ENCODE assay signal across 14 cellular contexts in the genomic region with DNA sequence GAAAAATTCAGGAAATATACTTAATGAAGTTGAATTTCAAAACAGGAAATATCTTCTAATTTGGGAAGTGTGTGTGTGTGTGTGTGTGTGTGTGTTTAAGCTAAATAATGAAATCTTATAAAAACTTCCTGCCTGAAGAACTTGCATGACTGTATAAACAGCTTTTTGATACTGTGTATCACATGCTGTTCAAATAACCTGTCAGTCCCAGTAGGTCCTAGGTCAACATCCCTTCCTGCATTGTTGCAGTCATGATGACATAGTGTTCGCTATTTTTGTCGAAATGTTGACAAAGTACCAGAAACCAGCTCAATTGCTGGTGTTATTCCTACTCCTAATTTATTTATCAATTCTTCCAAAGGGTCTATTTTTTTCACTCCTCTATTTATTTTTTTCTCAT.
DNase-seq lines count a peak whose midpoint lies in the region; ATAC-seq and TF ChIP-seq lines count a peak whose summit lies in the region.
"Had no signal": no experiment of that assay in that cellular context is flagged by ENCODE, and none has a peak within 500 bp of the region (broad histone marks: within the 10 kb centered on the region; RNA-seq: fewer than 3 reads in every experiment).

No MANE protein-coding gene starts in this region.

- H3K9ac ChIP-seq in mammary epithelial cell (ENCODE audit: insufficient read depth, low read length) = no peak overlapping the region

- H3K4me1 ChIP-seq in mammary epithelial cell (ENCODE audit: insufficient read depth, low read length) = peaks cover 43% of the 10 kb centered on the region
- peaks cover 0 to 39% of the 10 kb centered on the region in 2 donors for H3K4me1 ChIP-seq in right atrium auricular region
- peaks cover 19 to 29% of the 10 kb centered on the region in 2 donors for H3K4me1 ChIP-seq in gastrocnemius medialis

- H3K4me3 ChIP-seq in mammary epithelial cell (replicated peaks in 1 of 3; ENCODE audit: insufficient read depth in 1 of 3, low read depth in 2 of 3, low read length in 3 of 3) = no peak overlapping the region
- no peak overlapping the region for H3K4me3 ChIP-seq in right atrium auricular region
- no peak overlapping the region for H3K4me3 ChIP-seq in gastrocnemius medialis
- H3K4me3 ChIP-seq: SJCRH30 had no signal

- no TSS peak for BruUV-seq in mammary epithelial cell (replicated peaks; lab: Mats Ljungman, UMichigan)

- CTCF ChIA-PET in mammary epithelial cell (lab: Charles Lee; ENCODE audit: low non-redundant PET) = interaction anchor here (0.6 kb wide), 1 partner anchor 175 kb away, joined by 6 read pairs; no protein-coding TSS in a partner anchor

- peak overlapping the region; percentile 56 for H3K4me2 ChIP-seq in mammary epithelial cell (ENCODE audit: insufficient read depth, low read depth, low read length)

- peaks cover 23 to 50% of the 10 kb centered on the region in 2 donors for H3K36me3 Mint-ChIP-seq in CD14-positive monocyte
- H3K36me3 Mint-ChIP-seq: natural killer cell had no signal

- dilution Hi-C loops in mammary epithelial cell (cut with HindIII; ENCODE audit: low sequenced_read_pairs) = no loop called here

- ATAC-seq in gastrocnemius medialis (peak in 1 of 2 donors; percentile 46), HG03159 (IDR thresholded peaks at IDR 0.05; ENCODE audit: unreplicated experiment) (no peak)
- ATAC-seq: natural killer cell had no signal

- intact Hi-C loops in CD14-positive monocyte (cut with micrococcal nuclease) = no loop called here
- intact Hi-C loops in mammary epithelial cell (cut with micrococcal nuclease) = no loop called here
- intact Hi-C loops in gastrocnemius medialis (cut with DNase I; ENCODE audit: low total_unique reads) = loop anchor here (5.0 kb wide), 1 partner anchor 115 kb away; the partner anchor contains the start of gene PLXDC2
- intact Hi-C loops in posterior cingulate gyrus (cut with DNase I) = no loop called here

- H3K4me1 Mint-ChIP-seq in CD14-positive monocyte = peaks cover 29% of the 10 kb centered on the region

- TF ChIP-seq CTCF in CD14-positive monocyte (IDR thresholded peaks at IDR 0.05) (no peak), mammary epithelial cell (conservative IDR thresholded peaks at IDR 0.05 in 1 of 2, IDR thresholded peaks at IDR 0.05 in 1 of 2; ENCODE audit: extremely low read depth in 1 of 2, insufficient read depth in 1 of 2, low read depth in 1 of 2, low read length in 2 of 2) (no peak), right atrium auricular region (IDR thresholded peaks at IDR 0.05) (no peak), gastrocnemius medialis (IDR thresholded peaks at IDR 0.05 in 4 of 5, conservative IDR thresholded peaks at IDR 0.05 in 1 of 5) (no peak)

- peak overlapping the region; percentile 71 for H3K27ac ChIP-seq in mammary epithelial cell (ENCODE audit: insufficient read depth, low read depth, low read length)
- H3K27ac ChIP-seq in right atrium auricular region = peak overlapping the region; percentile 53 to 67
- H3K27ac ChIP-seq in gastrocnemius medialis = peak overlapping the region; percentile 70 to 87 (median 74)
- H3K27ac ChIP-seq: SJCRH30 had no signal

- H3K9me3 Mint-ChIP-seq in CD14-positive monocyte = peaks cover 0 to 5% (median 5%) of the 10 kb centered on the region in 7 donors
- H3K9me3 Mint-ChIP-seq: natural killer cell had no signal

- no peak overlapping the region for H3K4me3 Mint-ChIP-seq in CD14-positive monocyte
- H3K4me3 Mint-ChIP-seq: natural killer cell had no signal

- no peaks in the 10 kb centered on the region for H3K9me3 ChIP-seq in mammary epithelial cell (replicated peaks; ENCODE audit: insufficient read depth, low read length)
- no peaks in the 10 kb centered on the region for H3K9me3 ChIP-seq in right atrium auricular region
- H3K9me3 ChIP-seq in gastrocnemius medialis = no peaks in the 10 kb centered on the region
- H3K9me3 ChIP-seq: SJCRH30 had no signal

- H3K79me2 ChIP-seq in mammary epithelial cell (ENCODE audit: insufficient read depth, low read length) = no peaks in the 10 kb centered on the region

- no peaks in the 10 kb centered on the region for H3K27me3 ChIP-seq in mammary epithelial cell (ENCODE audit: insufficient read depth, low read length)
- H3K27me3 ChIP-seq in right atrium auricular region = no peaks in the 10 kb centered on the region
- H3K27me3 ChIP-seq in gastrocnemius medialis = no peaks in the 10 kb centered on the region
- H3K27me3 ChIP-seq: SJCRH30 had no signal

- H3K36me3 ChIP-seq in mammary epithelial cell (ENCODE audit: insufficient read depth, low read length) = no peaks in the 10 kb centered on the region
- H3K36me3 ChIP-seq in right atrium auricular region = no peaks in the 10 kb centered on the region
- H3K36me3 ChIP-seq in gastrocnemius medialis = no peaks in the 10 kb centered on the region
- H3K36me3 ChIP-seq: SJCRH30 had no signal

- TF ChIP-seq POLR2A in gastrocnemius medialis (IDR thresholded peaks at IDR 0.05) = no peak

- DNase-seq in CD14-positive monocyte (ENCODE audit: low spot score) = no peak
- DNase-seq in mammary epithelial cell = no peak
- no peak for DNase-seq in right atrium auricular region (ENCODE audit: low spot score)
- no peak for DNase-seq in gastrocnemius medialis
- no peak for DNase-seq in NCI-H1092 treated with DMSO at 0.1 percent for 48 hours (lab: John Stamatoyannopoulos, UW)
- DNase-seq in posterior cingulate gyrus = no peak
- no peak for DNase-seq in EL
- DNase-seq: activated naive CD4-positive, alpha-beta T cell treated with Interleukin-2 at 50 U/mL for 16 hours; DMS79 treated with DMSO at 0.1 percent for 48 hours; natural killer cell; NCI-H1436 treated with DMSO at 0.1 percent for 48 hours; stimulated activated CD4-positive, alpha-beta T cell treated with anti-CD3 and anti-CD28 coated beads, Interleukin-12 subunit alpha, Interleukin-12 subunit beta, amount 100 ng/mL, for 4 hours had no signal

- H3K27me3 Mint-ChIP-seq in CD14-positive monocyte (ENCODE audit: low read depth in 3 of 3) = no peaks in the 10 kb centered on the region

- H3K27ac Mint-ChIP-seq in CD14-positive monocyte = peak overlapping the region; percentile 44 to 83 (median 77)
- H3K27ac Mint-ChIP-seq: natural killer cell had no signal

- no peak overlapping the region for H2AFZ ChIP-seq in mammary epithelial cell (ENCODE audit: low read depth, low read length)

- in situ Hi-C loops in mammary epithelial cell (cut with MboI; ENCODE audit: low sequenced_read_pairs in 2 of 2) (no loop called here), gastrocnemius medialis (cut with MboI; ENCODE audit: low sequenced_read_pairs in 4 of 4) (no loop called here)

- no peaks in the 10 kb centered on the region for H4K20me1 ChIP-seq in mammary epithelial cell (ENCODE audit: insufficient read depth, low read length)

- WGBS in mammary epithelial cell (ENCODE audit: low coverage, missing lambda C conversion rate) = 78% methylated on average over 2 of the region's 2 CpGs
